In genomic region chr6:15491255-15491985, GRCh38 we compare ENCODE assay signal across 8 cellular contexts.
DNase-seq lines count a peak whose midpoint lies in the region; ATAC-seq and TF ChIP-seq lines count a peak whose summit lies in the region.

No MANE protein-coding gene starts in this region.

- H3K4me1 ChIP-seq in adipocyte (ENCODE audit: control insufficient read depth, insufficient read depth, low read length) = peaks cover 25% of the 10 kb centered on the region

- H3K27me3 ChIP-seq in adipocyte (replicated peaks; ENCODE audit: control insufficient read depth, insufficient read depth, low read length) = no peaks in the 10 kb centered on the region

- H3K9ac ChIP-seq in adipocyte (ENCODE audit: low read length) = peak overlapping the region; percentile 41

- peak; percentile 74 for TF ChIP-seq RAD21 in Ishikawa (IDR thresholded peaks at IDR 0.05; ENCODE audit: low read depth)

- no peak overlapping the region for H3K4me3 ChIP-seq in adipocyte (ENCODE audit: low read length)

- H3K36me3 ChIP-seq in adipocyte (ENCODE audit: control insufficient read depth, insufficient read depth, low read length, severe bottlenecking) = peaks cover 30% of the 10 kb centered on the region

- H3K9me3 ChIP-seq in adipocyte (ENCODE audit: control insufficient read depth, low read length) = no peaks in the 10 kb centered on the region

- intact Hi-C loops in cardiac septum (cut with DNase I) = loop anchor here (5.0 to 10.0 kb wide), 3 partner anchors 49 to 1279 kb away; no protein-coding TSS in a partner anchor

- TF ChIP-seq EP300 in Ishikawa (IDR thresholded peaks at IDR 0.05; ENCODE audit: borderline replicate concordance) = no peak

- DNase-seq in Daoy (ENCODE audit: low read depth) (peak; percentile 63), T follicular helper cell (ENCODE audit: low read depth) (peak; percentile 54), adipocyte (ENCODE audit: low read depth) (peak; percentile 92), cardiac septum (ENCODE audit: low spot score) (peak; percentile 86), renal cortical epithelial cell (ENCODE audit: low read depth) (peak; percentile 50)

- no peak for ATAC-seq in HG02884 (IDR thresholded peaks at IDR 0.05; ENCODE audit: unreplicated experiment)
- no peak for ATAC-seq in HG02763 (IDR thresholded peaks at IDR 0.05; ENCODE audit: unreplicated experiment)

TF ChIP-seq in Ishikawa, 13 proteins besides CTCF, POLR2A, EP300 and RAD21:
- TF ChIP-seq YY1 (IDR thresholded peaks at IDR 0.05; ENCODE audit: low read depth) (no peak), CEBPB (IDR thresholded peaks at IDR 0.05) (no peak), REST (IDR thresholded peaks at IDR 0.05; ENCODE audit: low read depth) (no peak), FOXM1 (IDR thresholded peaks at IDR 0.05; ENCODE audit: borderline replicate concordance, low read depth) (no peak), CREB1 (IDR thresholded peaks at IDR 0.05; ENCODE audit: low read depth) (no peak), USF1 (IDR thresholded peaks at IDR 0.05) (no peak), ZBTB7A (IDR thresholded peaks at IDR 0.05; ENCODE audit: low read depth) (no peak), TAF1 (IDR thresholded peaks at IDR 0.05; ENCODE audit: low read depth) (no peak), NFIC (IDR thresholded peaks at IDR 0.05) (no peak), TCF12 (IDR thresholded peaks at IDR 0.05; ENCODE audit: low read depth) (no peak), EGR1 (IDR thresholded peaks at IDR 0.05) (no peak), MAX (IDR thresholded peaks at IDR 0.05) (no peak), TEAD4 (IDR thresholded peaks at IDR 0.05) (no peak)
